In genomic region chr11:47765086-47765485, GRCh38 we compare ENCODE assay signal across 9 cellular contexts. TPM values are rescaled to one million over a fixed set of nuclear protein-coding genes. Genes with fewer than 3 reads are reported as not detected.
DNase-seq lines count a peak whose midpoint lies in the region; ATAC-seq and TF ChIP-seq lines count a peak whose summit lies in the region.
"Had no signal": no experiment of that assay in that cellular context is flagged by ENCODE, and none has a peak within 500 bp of the region (broad histone marks: within the 10 kb centered on the region; RNA-seq: fewer than 3 reads in every experiment).

No MANE protein-coding gene starts in this region.

- intact Hi-C loops in activated naive CD4-positive, alpha-beta T cell treated with anti-CD3 and anti-CD28 coated beads for 36 hours (cut with micrococcal nuclease), result loop anchor here (5.0 kb wide), 1 partner anchor 1848 kb away; the partner anchor contains the start of gene PEX16

- H3K9me3 Mint-ChIP-seq in activated naive CD4-positive, alpha-beta T cell treated with anti-CD3 and anti-CD28 coated beads for 36 hours, result no peaks in the 10 kb centered on the region
- H3K9me3 Mint-ChIP-seq in stimulated activated naive CD8-positive, alpha-beta T cell treated with anti-CD3 and anti-CD28 coated beads, Interleukin-15, amount 100 ng/mL, for 72 hours, result no peaks in the 10 kb centered on the region

- no peak for TF ChIP-seq CTCF in WI38 (IDR thresholded peaks at IDR 0.05; ENCODE audit: low read depth, low read length)

- H3K4me3 ChIP-seq in WI38 (ENCODE audit: low read depth, low read length), result peak overlapping the region; percentile 88; the same call in 1 of the 2 replicates

- H3K4me3 Mint-ChIP-seq in activated naive CD4-positive, alpha-beta T cell treated with anti-CD3 and anti-CD28 coated beads for 36 hours, result peak overlapping the region; percentile 99
- peak overlapping the region; percentile 90 to 97 for H3K4me3 Mint-ChIP-seq in stimulated activated naive CD8-positive, alpha-beta T cell treated with anti-CD3 and anti-CD28 coated beads, Interleukin-15, amount 100 ng/mL, for 72 hours

- no peaks in the 10 kb centered on the region for H3K27me3 Mint-ChIP-seq in activated naive CD4-positive, alpha-beta T cell treated with anti-CD3 and anti-CD28 coated beads for 36 hours (ENCODE audit: low read depth)
- no peaks in the 10 kb centered on the region for H3K27me3 Mint-ChIP-seq in stimulated activated naive CD8-positive, alpha-beta T cell treated with anti-CD3 and anti-CD28 coated beads, Interleukin-15, amount 100 ng/mL, for 72 hours

- peak overlapping the region; percentile 97 for H3K27ac Mint-ChIP-seq in activated naive CD4-positive, alpha-beta T cell treated with anti-CD3 and anti-CD28 coated beads for 36 hours
- H3K27ac Mint-ChIP-seq in stimulated activated naive CD8-positive, alpha-beta T cell treated with anti-CD3 and anti-CD28 coated beads, Interleukin-15, amount 100 ng/mL, for 72 hours, result peak overlapping the region; percentile 94 to 100

- peaks cover 20% of the 10 kb centered on the region for H3K4me1 Mint-ChIP-seq in activated naive CD4-positive, alpha-beta T cell treated with anti-CD3 and anti-CD28 coated beads for 36 hours (ENCODE audit: low read depth)
- peaks cover 23% of the 10 kb centered on the region for H3K4me1 Mint-ChIP-seq in stimulated activated naive CD8-positive, alpha-beta T cell treated with anti-CD3 and anti-CD28 coated beads, Interleukin-15, amount 100 ng/mL, for 72 hours

- no peak for DNase-seq in activated naive CD4-positive, alpha-beta T cell treated with anti-CD3 and anti-CD28 coated beads for 36 hours
- no peak for DNase-seq in activated naive CD4-positive, alpha-beta T cell treated with anti-CD3 and anti-CD28 coated beads, Interleukin-2, amount 50 U/mL, for 16 hours
- DNase-seq in fibroblast of peridontal ligament (ENCODE audit: extremely low read depth) (peak; percentile 5), H4 (ENCODE audit: low spot score) (no peak)
- DNase-seq in stimulated activated naive CD8-positive, alpha-beta T cell treated with anti-CD3 and anti-CD28 coated beads, Interleukin-15, amount 100 ng/mL, for 72 hours, result no peak
- DNase-seq: AML-193 had no signal

- H3K36me3 Mint-ChIP-seq in activated naive CD4-positive, alpha-beta T cell treated with anti-CD3 and anti-CD28 coated beads for 36 hours (ENCODE audit: low read depth), result peaks cover 34% of the 10 kb centered on the region

- CTCF ChIA-PET in activated naive CD4-positive, alpha-beta T cell treated with anti-CD3 and anti-CD28 coated beads for 36 hours (lab: Charles Lee), result interaction anchor here (0.7 to 1.2 kb wide), 2 partner anchors 51 to 76 kb away, joined by 3 read pairs; no protein-coding TSS in a partner anchor

- no peak for ATAC-seq in stimulated activated naive CD8-positive, alpha-beta T cell treated with anti-CD3 and anti-CD28 coated beads, Interleukin-15, amount 100 ng/mL, for 72 hours
- no peak for ATAC-seq in GM21526 (IDR thresholded peaks at IDR 0.05; ENCODE audit: low FRiP score, unreplicated experiment)
- no peak for ATAC-seq in GM18498 (IDR thresholded peaks at IDR 0.05; ENCODE audit: unreplicated experiment)

RNA-seq across cellular contexts. Expression of gene FNBP4, which starts 2.1 kb away (rescaled TPM):
- 100 to 1,000 TPM; 123 to 127 TPM for total RNA-seq in activated naive CD4-positive, alpha-beta T cell treated with anti-CD3 and anti-CD28 coated beads for 36 hours
- 13.1 and 17.6 TPM in 2 replicates for total RNA-seq in H4 (2014; rRNA removed; shearing (Covaris generic))

RNA-seq across cellular contexts. Expression of gene AGBL2, which starts 49.9 kb away (rescaled TPM):
- 1 to 10 TPM; 1.3 to 2.2 TPM for total RNA-seq in activated naive CD4-positive, alpha-beta T cell treated with anti-CD3 and anti-CD28 coated beads for 36 hours
- total RNA-seq in H4 (2014; rRNA removed; shearing (Covaris generic)), result 0.12 TPM in 2 replicates
